In the genomic region with DNA sequence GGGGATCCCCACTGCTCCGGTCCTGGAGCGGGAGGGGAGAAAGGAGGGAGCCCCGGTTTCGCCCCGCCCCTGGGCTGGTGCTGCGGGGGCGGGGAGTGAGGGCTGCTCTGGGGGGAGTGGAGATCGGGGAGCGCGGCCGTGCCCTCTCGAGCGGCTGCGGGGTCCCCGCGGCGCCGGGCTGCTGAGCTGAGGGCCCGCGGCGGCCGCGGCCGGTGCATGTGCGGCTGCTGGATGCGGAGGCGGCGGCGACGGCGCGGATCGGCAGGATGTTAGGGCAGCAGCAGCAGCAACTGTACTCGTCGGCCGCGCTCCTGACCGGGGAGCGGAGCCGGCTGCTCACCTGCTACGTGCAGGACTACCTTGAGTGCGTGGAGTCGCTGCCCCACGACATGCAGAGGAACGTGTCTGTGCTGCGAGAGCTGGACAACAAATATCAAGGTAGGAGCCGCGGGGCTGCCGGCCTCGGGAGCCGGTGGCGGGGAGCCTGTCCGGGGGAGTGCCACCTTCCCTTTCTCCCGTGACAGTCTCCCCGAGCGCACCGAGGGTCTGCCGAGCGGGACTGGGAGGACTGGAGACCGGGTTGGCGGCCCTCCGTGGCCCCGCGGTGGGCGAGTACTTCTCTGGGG, we compare ENCODE assay signal across 8 cellular contexts. TPM values are rescaled to one million over a fixed set of nuclear protein-coding genes. Genes with fewer than 3 reads are reported as not detected.
DNase-seq lines count a peak whose midpoint lies in the region; ATAC-seq, FAIRE-seq and TF ChIP-seq lines count a peak whose summit lies in the region.

Gene ING2 (plus strand): TSS at position 129 of the 626 bp plus-strand sequence. CDS start 138 bp downstream, at position 267.

- H4K8ac ChIP-seq in H1 (ENCODE audit: extremely low read depth, insufficient read depth, low read length), result peak within 1 kb of the TSS; percentile 98

- 0 out of 2 replicates have a peak within 1 kb of the TSS, but pooled peaks have one; percentile 80 for H2BK12ac ChIP-seq in H1 (ENCODE audit: low read depth, low read length)

- H3K4me3 Mint-ChIP-seq in T-helper 17 cell, result peak within 1 kb of the TSS; percentile 94

- H4K91ac ChIP-seq in H1 (replicated peaks; ENCODE audit: insufficient read length, low read length), result peak within 1 kb of the TSS; percentile 91

- no peak within 1 kb of the TSS; the same call in 1 of the 2 replicates for H2BK15ac ChIP-seq in H1 (ENCODE audit: low read length)

- no peaks in the 10 kb centered on the region for H3K79me1 ChIP-seq in H1 (ENCODE audit: low read depth, low read length)

- peak; percentile 63 for ATAC-seq in T-helper 17 cell

- TF ChIP-seq POLR2A in H1 (IDR thresholded peaks at IDR 0.05; ENCODE audit: control extremely low read depth in 1 of 2, low read depth in 2 of 2, low read length in 2 of 2), result no peak; a peak in 1 of 3 replicates

- WGBS in H1 (ENCODE audit: extremely low coverage in 1 of 2, insufficient coverage in 1 of 2, insufficient read length in 1 of 2, insufficient replicate concordance in 2 of 2, low coverage in 1 of 2, low lambda C conversion rate in 2 of 2, missing lambda C conversion rate in 1 of 2), 2 experiments, result 2% methylated on average over 57 of the region's 65 CpGs; no CpG with 5 or more reads in 1 of the 2 experiments

- H3K23me2 ChIP-seq in H1 (ENCODE audit: low read depth, low read length), result peaks cover 10% of the 10 kb centered on the region

- no peak within 1 kb of the TSS for H2BK120ac ChIP-seq in H1 (replicated peaks; ENCODE audit: low read depth, low read length)

- H3K27ac ChIP-seq in A673 (ENCODE audit: low read depth, low read length, poor library complexity, severe bottlenecking) (peak within 1 kb of the TSS; percentile 94), HEK293 (ENCODE audit: extremely low read depth, low read depth, low read length) (peak within 1 kb of the TSS; percentile 91), H1 (ENCODE audit: low read depth, low read length) (peak within 1 kb of the TSS; percentile 97), tibial artery (peak within 1 kb of the TSS; percentile 92 to 94)

- CTCF ChIA-PET in A673 (lab: Charles Lee), result no interaction called here
- CTCF ChIA-PET in HEK293 (lab: Yijun Ruan, JAX), result no interaction called here
- CTCF ChIA-PET in H1 (lab: Charles Lee; ENCODE audit: partially characterized antibody), result interaction anchor here (0.6 to 3.5 kb wide), 2 partner anchors 31 to 95 kb away, joined by 3 to 10 read pairs; no protein-coding TSS in a partner anchor

- peak within 1 kb of the TSS; percentile 97 for H3K4me3 ChIP-seq in A673 (ENCODE audit: low read depth, low read length, poor library complexity, severe bottlenecking)
- H3K4me3 ChIP-seq in HEK293 (ENCODE audit: low read depth, low read length), result peak within 1 kb of the TSS; percentile 58
- peak within 1 kb of the TSS; percentile 99 for H3K4me3 ChIP-seq in Loucy (ENCODE audit: low read length, poor library complexity, severe bottlenecking)
- peak within 1 kb of the TSS; percentile 73 to 100 (median 90) for H3K4me3 ChIP-seq in H1 (ENCODE audit: extremely low read depth in 1 of 4, insufficient read depth in 2 of 4, low read depth in 3 of 4, low read length in 4 of 4)
- H3K4me3 ChIP-seq in mononuclear cell (ENCODE audit: low read length), result peak within 1 kb of the TSS; percentile 81
- peak within 1 kb of the TSS; percentile 79 to 92 for H3K4me3 ChIP-seq in tibial artery

- no peaks in the 10 kb centered on the region for H3K9me2 ChIP-seq in Loucy (replicated peaks; ENCODE audit: low read depth, low read length)

- FAIRE-seq in H1 (lab: Jason Lieb, UNC), result no peak

- H2AK5ac ChIP-seq in H1 (ENCODE audit: low read depth, low read length), result no peak within 1 kb of the TSS

- no peaks in the 10 kb centered on the region for H3K36me3 Mint-ChIP-seq in T-helper 17 cell (ENCODE audit: low read depth)

- no peak for TF ChIP-seq RAD21 in H1 (IDR thresholded peaks at IDR 0.05 in 1 of 2, conservative IDR thresholded peaks at IDR 0.05 in 1 of 2; ENCODE audit: low read depth in 2 of 2, low read length in 2 of 2)

- H2BK5ac ChIP-seq in H1 (ENCODE audit: low read depth, low read length), result peak within 1 kb of the TSS; percentile 95

- H3K9ac ChIP-seq in Loucy (ENCODE audit: low read depth, low read length, poor library complexity, severe bottlenecking), result peak within 1 kb of the TSS; percentile 86
- H3K9ac ChIP-seq in H1 (replicated peaks in 1 of 4; ENCODE audit: extremely low read depth in 1 of 4, low read depth in 3 of 4, low read length in 3 of 4), result peak within 1 kb of the TSS; percentile 70 to 93 (median 88)

- TF ChIP-seq EP300 in H1 (IDR thresholded peaks at IDR 0.05; ENCODE audit: borderline replicate concordance in 1 of 2, low read depth in 2 of 2, low read length in 2 of 2), result no peak

- H4K5ac ChIP-seq in H1 (ENCODE audit: insufficient read length, low read depth, low read length), result peak within 1 kb of the TSS; percentile 96

- peaks cover 42% of the 10 kb centered on the region for H4K20me1 ChIP-seq in Loucy (ENCODE audit: insufficient read depth, low read length, poor library complexity, severe bottlenecking)
- H4K20me1 ChIP-seq in H1 (replicated peaks in 1 of 2; ENCODE audit: control insufficient read depth in 1 of 2, insufficient read depth in 2 of 2, low read length in 2 of 2), result peaks cover 3 to 5% of the 10 kb centered on the region in 2 experiments

- peak within 1 kb of the TSS; percentile 89 for H3K27ac Mint-ChIP-seq in T-helper 17 cell

- H3K9me3 ChIP-seq in A673 (ENCODE audit: low read depth, low read length, poor library complexity, severe bottlenecking), result no peaks in the 10 kb centered on the region
- no peaks in the 10 kb centered on the region for H3K9me3 ChIP-seq in HEK293 (ENCODE audit: control insufficient read depth, insufficient read depth, low read depth, low read length)
- no peaks in the 10 kb centered on the region for H3K9me3 ChIP-seq in Loucy (ENCODE audit: insufficient read depth, low read depth, low read length)
- no peaks in the 10 kb centered on the region for H3K9me3 ChIP-seq in T-helper 17 cell (ENCODE audit: control insufficient read depth, low read length, poor library complexity, severe bottlenecking)
- no peaks in the 10 kb centered on the region for H3K9me3 ChIP-seq in H1 (ENCODE audit: insufficient read depth in 2 of 2, low read depth in 1 of 2, low read length in 1 of 2)
- H3K9me3 ChIP-seq in mononuclear cell (ENCODE audit: low read depth, low read length), result no peaks in the 10 kb centered on the region
- H3K9me3 ChIP-seq in tibial artery, result no peaks in the 10 kb centered on the region

- peak within 1 kb of the TSS; percentile 83 for H3K4me2 ChIP-seq in Loucy (ENCODE audit: low read depth, low read length, poor library complexity, severe bottlenecking)
- peak within 1 kb of the TSS; percentile 87 to 96 for H3K4me2 ChIP-seq in H1 (ENCODE audit: insufficient read depth in 1 of 2, low read depth in 2 of 2, low read length in 2 of 2)

- no peaks in the 10 kb centered on the region for H3K27me3 ChIP-seq in A673 (replicated peaks; ENCODE audit: insufficient read depth, low read depth, low read length, poor library complexity)
- no peaks in the 10 kb centered on the region for H3K27me3 ChIP-seq in Loucy (ENCODE audit: insufficient read depth, low read length, poor library complexity, severe bottlenecking)
- H3K27me3 ChIP-seq in H1 (replicated peaks in 1 of 4; ENCODE audit: control insufficient read depth in 3 of 4, extremely low read depth in 1 of 4, insufficient read depth in 3 of 4, low read length in 3 of 4), result no peaks in the 10 kb centered on the region
- no peaks in the 10 kb centered on the region for H3K27me3 ChIP-seq in mononuclear cell (ENCODE audit: insufficient read depth, low read length)
- H3K27me3 ChIP-seq in tibial artery, result no peaks in the 10 kb centered on the region

- H3K36me3 ChIP-seq in A673 (ENCODE audit: insufficient read depth, low read length, poor library complexity, severe bottlenecking) (peaks cover under 1% of the 10 kb centered on the region), HEK293 (ENCODE audit: control insufficient read depth in 2 of 2, insufficient read depth in 1 of 2, low read length in 2 of 2) (no peaks in the 10 kb centered on the region), Loucy (ENCODE audit: insufficient read depth, low read length) (peaks cover under 1% of the 10 kb centered on the region; the same call in 1 of the 2 replicates), H1 (ENCODE audit: control insufficient read depth in 2 of 4, insufficient read depth in 4 of 4, low read length in 3 of 4) (no peaks in the 10 kb centered on the region), tibial artery (no peaks in the 10 kb centered on the region)

- peaks cover 64% of the 10 kb centered on the region for H3K79me2 ChIP-seq in Loucy (ENCODE audit: insufficient read depth, low read length)
- peaks cover 3 to 42% of the 10 kb centered on the region in 2 experiments; a peak in 3 of 4 replicates for H3K79me2 ChIP-seq in H1 (ENCODE audit: control insufficient read depth in 1 of 2, insufficient read depth in 2 of 2, low read length in 2 of 2)

- no peak within 1 kb of the TSS for H3K14ac ChIP-seq in H1 (ENCODE audit: insufficient read length)

- peak within 1 kb of the TSS; percentile 95 for H2AFZ ChIP-seq in Loucy (ENCODE audit: low read length)
- peak within 1 kb of the TSS; percentile 60; the same call in 1 of the 2 replicates for H2AFZ ChIP-seq in H1 (ENCODE audit: low read length)

- H3K56ac ChIP-seq in H1 (replicated peaks; ENCODE audit: insufficient read length, low read depth, low read length), result peak within 1 kb of the TSS; percentile 90

- H3K4me1 Mint-ChIP-seq in T-helper 17 cell, result peaks cover 11% of the 10 kb centered on the region

- H2BK20ac ChIP-seq in H1 (ENCODE audit: low read length), result no peak within 1 kb of the TSS

- peak within 1 kb of the TSS; percentile 97 for H3K18ac ChIP-seq in H1 (ENCODE audit: extremely low read depth, low read length)

- no peak for TF ChIP-seq CTCF in A673 (conservative IDR thresholded peaks at IDR 0.05; ENCODE audit: low read depth, low read length)
- no peak for TF ChIP-seq CTCF in HEK293 (tag by site-specific recombination; IDR thresholded peaks at IDR 0.05)
- TF ChIP-seq CTCF in Loucy (conservative IDR thresholded peaks at IDR 0.05; ENCODE audit: low read length), result no peak
- no peak for TF ChIP-seq CTCF in H1 (IDR thresholded peaks at IDR 0.05; ENCODE audit: control extremely low read depth in 1 of 3, insufficient read depth in 1 of 3, low read depth in 1 of 3, low read length in 3 of 3)
- TF ChIP-seq CTCF in tibial artery (IDR thresholded peaks at IDR 0.05), result no peak

- intact Hi-C loops in A673 (cut with micrococcal nuclease; ENCODE audit: unreplicated experiment) (loop anchor here (1.0 kb wide), 1 partner anchor 154 kb away; the partner anchor contains the start of genes RWDD4 and TRAPPC11), tibial artery (cut with DNase I; ENCODE audit: low total_unique reads) (loop anchor here (2.0 kb wide), 2 partner anchors 60 to 154 kb away; partner anchors contain the start of genes CDKN2AIP, RWDD4 and TRAPPC11)

- H3K4me1 ChIP-seq in A673 (ENCODE audit: insufficient read depth, low read length, poor library complexity, severe bottlenecking) (peaks cover 6% of the 10 kb centered on the region), HEK293 (ENCODE audit: control insufficient read depth, insufficient read depth, low read length) (peaks cover 11% of the 10 kb centered on the region; the same call in 1 of the 2 replicates), Loucy (ENCODE audit: insufficient read depth, low read length, poor library complexity, severe bottlenecking) (peaks cover 35% of the 10 kb centered on the region), H1 (replicated peaks in 1 of 4; ENCODE audit: control insufficient read depth in 3 of 4, insufficient read depth in 4 of 4, low read length in 3 of 4) (peaks cover 0 to 5% (median 1%) of the 10 kb centered on the region in 4 experiments; a peak in 2 of 7 replicates), mononuclear cell (ENCODE audit: insufficient read depth, low read length) (peaks cover 15% of the 10 kb centered on the region), tibial artery (peaks cover 0 to 19% (median 3%) of the 10 kb centered on the region in 4 donors)

- DNase-seq in A673 (ENCODE audit: low spot score), result peak; percentile 84
- peak; percentile 94 for DNase-seq in GM03348 (ENCODE audit: low spot score)
- DNase-seq in T-helper 17 cell, result peak in 1 of 3 donors; percentile 87
- peak in 1 of 2 experiments; percentile 67 for DNase-seq in H1 (ENCODE audit: low read depth in 1 of 2, low spot score in 2 of 2)
- DNase-seq in tibial artery, result no peak

- BruUV-seq in A673 (replicated peaks; lab: Mats Ljungman, UMichigan), result no TSS peak

- no peaks in the 10 kb centered on the region for H3K27me3 Mint-ChIP-seq in T-helper 17 cell

- POLR2A ChIA-PET in A673 (lab: Charles Lee; ENCODE audit: low non-redundant PET) (interaction anchor here (0.6 kb wide), 1 partner anchor 408 kb away, joined by 4 read pairs; no protein-coding TSS in a partner anchor), HEK293 (lab: Yijun Ruan, JAX) (interaction anchor here (1.2 kb wide), 1 partner anchor 61 kb away, joined by 4 read pairs; the partner anchor contains the start of gene CDKN2AIP), H1 (lab: Charles Lee; ENCODE audit: partially characterized antibody) (interaction anchor here (0.8 to 3.7 kb wide), 6 partner anchors 9 to 95 kb away, joined by 3 to 22 read pairs (median 8); partner anchors contain the start of gene CDKN2AIP)

- H3K23ac ChIP-seq in H1 (ENCODE audit: insufficient read length), result no peak within 1 kb of the TSS

- H3F3A ChIP-seq in Loucy (ENCODE audit: low read depth), result peaks cover 4% of the 10 kb centered on the region; the same call in 1 of the 2 replicates

- H3K4ac ChIP-seq in H1 (replicated peaks; ENCODE audit: insufficient read length, low read depth, low read length), result peak within 1 kb of the TSS; percentile 69

RNA-seq across cellular contexts. Expression of gene ING2, which starts in this region (rescaled TPM):
- total RNA-seq in A673 (2021) (15.8 and 19.9 TPM in 2 replicates), T-helper 17 cell (10 to 100 TPM in 1 of 2 donors, 1 to 10 TPM in 1; 9.1 to 11.2 TPM), mononuclear cell (7.8 TPM)
- total RNA-seq in H1 (2021; fragmentation: NEBNext Ultra II Directional; extraction: Animal tissue kit (Norgen Biotek cat#: 25700)), result 14.8 and 16.1 TPM in 2 replicates
- polyA plus RNA-seq in H1 (2011; rRNA removed), result 5.1 and 5.7 TPM in 2 replicates
- 15.3 TPM for polyA plus RNA-seq in H1 (2011; cell fraction: cytosol; rRNA removed)
- 4.0 TPM for polyA plus RNA-seq in H1 (2011; cell fraction: nucleus; rRNA removed)
- polyA plus RNA-seq in H1 (2012, experiment 1 of 2), result 15.0 to 20.4 TPM (median 17.0 TPM) in 4 replicates
- polyA plus RNA-seq in H1 (2012, experiment 2 of 2), result 4.2 TPM
- polyA plus RNA-seq in H1 (2013, experiment 1 of 2), result 19.0 TPM
- 20.5 TPM for polyA plus RNA-seq in H1 (2013, experiment 2 of 2)
- 1.9 and 2.3 TPM in 2 replicates for polyA minus RNA-seq in H1 (2011; rRNA and poly(A)+ RNA removed)
- 6.2 TPM for polyA minus RNA-seq in H1 (2011; cell fraction: cytosol; rRNA and poly(A)+ RNA removed)
- 5.1 TPM for polyA minus RNA-seq in H1 (2011; cell fraction: nucleus; rRNA and poly(A)+ RNA removed)

Comparison
In these comparisons a context has a peak if more than half of its experiments do, and no peak if none do; other contexts are left out.
1. DNase-seq: peak in A673 (single experiment) and GM03348 (single experiment); none in tibial artery (0 of 2).
2. Peak in every context shown above with its lines, with median percentiles within 50 percentile points of each other: H3K27ac ChIP-seq and H3K4me3 ChIP-seq.